ENCODE assay signal across 2 cellular contexts in the genomic region with DNA sequence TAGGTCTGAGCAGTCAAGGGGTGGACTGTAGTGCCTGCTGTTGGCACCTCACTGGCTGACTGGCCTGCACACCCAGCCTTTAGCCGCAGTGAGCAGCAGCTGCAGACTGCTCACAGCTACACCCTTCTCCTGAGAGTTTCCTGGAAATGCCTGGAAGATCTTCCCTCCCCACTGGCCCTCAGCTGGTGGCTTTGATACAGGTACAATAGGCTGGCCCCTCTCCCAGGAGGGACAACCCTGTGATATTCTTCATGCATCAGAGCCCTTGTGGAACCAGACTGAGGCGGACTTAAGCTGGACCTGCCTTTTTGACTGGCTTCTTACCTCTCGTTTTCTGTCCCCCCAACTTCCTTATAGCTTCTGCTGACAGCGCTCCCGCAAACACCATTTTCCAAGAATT.
A peak's percentile ranks its signal among the peaks of the same experiment; 100 is the strongest.
TF ChIP-seq lines count a peak whose summit lies in the region.

No MANE protein-coding gene starts in this region.

TF ChIP-seq in Ishikawa, 13 proteins besides CTCF, POLR2A, EP300 and RAD21:
- TF ChIP-seq TAF1 (IDR thresholded peaks at IDR 0.05; ENCODE audit: low read depth) (no peak), TCF12 (IDR thresholded peaks at IDR 0.05; ENCODE audit: low read depth) (peak; percentile 64)

TF ChIP-seq in endothelial cell of umbilical vein, 7 proteins besides CTCF, POLR2A, EP300 and RAD21:
- TF ChIP-seq POLR2AphosphoS5 (IDR thresholded peaks at IDR 0.05; ENCODE audit: insufficient read depth, low read depth, low read length): no peak
- no peak for TF ChIP-seq JUN (IDR thresholded peaks at IDR 0.05; ENCODE audit: borderline replicate concordance, insufficient read depth, insufficient read length, low read depth)
- no peak for TF ChIP-seq EZH2 (IDR thresholded peaks at IDR 0.05; ENCODE audit: borderline replicate concordance, low read depth, low read length, severe bottlenecking)
- TF ChIP-seq MYC (IDR thresholded peaks at IDR 0.05; ENCODE audit: low read depth, low read length): no peak
- TF ChIP-seq GATA2 (IDR thresholded peaks at IDR 0.05; ENCODE audit: insufficient read depth, insufficient read length, low read depth, low read length): no peak
- no peak for TF ChIP-seq FOS (IDR thresholded peaks at IDR 0.05; ENCODE audit: borderline replicate concordance, insufficient read depth, low read length)
- TF ChIP-seq, protein P1, sequence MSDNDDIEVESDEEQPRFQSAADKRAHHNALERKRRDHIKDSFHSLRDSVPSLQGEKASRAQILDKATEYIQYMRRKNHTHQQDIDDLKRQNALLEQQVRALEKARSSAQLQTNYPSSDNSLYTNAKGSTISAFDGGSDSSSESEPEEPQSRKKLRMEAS (IDR thresholded peaks at IDR 0.05; ENCODE audit: insufficient read depth, insufficient read length): no peak
